9 cellular contexts compared by ENCODE assay signal in genomic region chr4:153759407-153760226, GRCh38. TPM values are rescaled to one million over a fixed set of nuclear protein-coding genes. Genes with fewer than 3 reads are reported as not detected.
DNase-seq lines count a peak whose midpoint lies in the region; ATAC-seq, FAIRE-seq and TF ChIP-seq lines count a peak whose summit lies in the region.
"Had no signal": no experiment of that assay in that cellular context is flagged by ENCODE, and none has a peak within 500 bp of the region (broad histone marks: within the 10 kb centered on the region; RNA-seq: fewer than 3 reads in every experiment).

RNF175 (minus strand) TSS chr4:153760024; CDS start chr4:153759862, 162 bp downstream.

- H3K27me3 ChIP-seq in keratinocyte (ENCODE audit: control insufficient read depth, extremely low read depth, insufficient read depth, low read length): peaks cover 18% of the 10 kb centered on the region

- no peak for FAIRE-seq in keratinocyte (lab: Jason Lieb, UNC)

- H3K9me3 ChIP-seq in keratinocyte (ENCODE audit: control insufficient read depth, low read depth, low read length): no peaks in the 10 kb centered on the region

- peaks cover 22% of the 10 kb centered on the region for H3K36me3 Mint-ChIP-seq in brain
- H3K36me3 Mint-ChIP-seq in stimulated activated memory B cell treated with anti-CD40 and anti-IgM and Interleukin-4, amounts not matched to agents 10 μg/mL and 1 μg/mL and 100 μg/mL, for 72 hours: no peaks in the 10 kb centered on the region

- dilution Hi-C loops in keratinocyte (cut with MboI; ENCODE audit: extremely low pct_ligation_motif_present, low sequenced_read_pairs): no loop called here

- peak within 1 kb of the TSS in 4 of 5 experiments; percentile 2 to 94 (median 38) for H3K27ac Mint-ChIP-seq in brain
- no peak within 1 kb of the TSS for H3K27ac Mint-ChIP-seq in stimulated activated memory B cell treated with anti-CD40 and anti-IgM and Interleukin-4, amounts not matched to agents 10 μg/mL and 1 μg/mL and 100 μg/mL, for 72 hours

- DNase-seq in activated T-cell treated with anti-CD3 and anti-CD28 coated beads, Interleukin-2, amount 50 U/mL, for 1 hour: peak; percentile 37
- DNase-seq in activated T-cell treated with anti-CD3 and anti-CD28 coated beads for 4 hours (no peak), keratinocyte (ENCODE audit: low read depth, low spot score) (no peak), mucosa of gallbladder (ENCODE audit: low spot score) (no peak), MV-4-11 (lab: John Stamatoyannopoulos, UW) (no peak), T-helper 9 cell (no peak)

- no peak for TF ChIP-seq CTCF in brain (conservative IDR thresholded peaks at IDR 0.05)
- no peak for TF ChIP-seq CTCF in keratinocyte (optimal IDR thresholded peaks at IDR 0.05 in 1 of 3, IDR thresholded peaks at IDR 0.05 in 1 of 3, conservative IDR thresholded peaks at IDR 0.05 in 1 of 3; ENCODE audit: extremely low read depth in 1 of 3, insufficient read depth in 2 of 3, low read length in 3 of 3)

- H4K20me1 ChIP-seq in keratinocyte (ENCODE audit: control insufficient read depth, extremely low read depth, insufficient read depth, low read length): no peaks in the 10 kb centered on the region

- H3K4me2 ChIP-seq in keratinocyte (ENCODE audit: control insufficient read depth, extremely low read depth, insufficient read depth, low read depth, low read length): peak within 1 kb of the TSS; percentile 66

- H2AFZ ChIP-seq in keratinocyte (ENCODE audit: control insufficient read depth, low read length): peak within 1 kb of the TSS; percentile 28

- peak within 1 kb of the TSS; percentile 76 to 89 (median 83) for H3K4me3 Mint-ChIP-seq in brain
- peak within 1 kb of the TSS; percentile 51 for H3K4me3 Mint-ChIP-seq in stimulated activated memory B cell treated with anti-CD40 and anti-IgM and Interleukin-4, amounts not matched to agents 10 μg/mL and 1 μg/mL and 100 μg/mL, for 72 hours

- H3K79me2 ChIP-seq in keratinocyte (ENCODE audit: control insufficient read depth, insufficient read depth, low read length): no peaks in the 10 kb centered on the region

- peaks cover 13% of the 10 kb centered on the region for H3K27me3 Mint-ChIP-seq in brain
- peaks cover 57% of the 10 kb centered on the region for H3K27me3 Mint-ChIP-seq in stimulated activated memory B cell treated with anti-CD40 and anti-IgM and Interleukin-4, amounts not matched to agents 10 μg/mL and 1 μg/mL and 100 μg/mL, for 72 hours

- peaks cover 33% of the 10 kb centered on the region for H3K4me1 Mint-ChIP-seq in brain
- no peaks in the 10 kb centered on the region for H3K4me1 Mint-ChIP-seq in stimulated activated memory B cell treated with anti-CD40 and anti-IgM and Interleukin-4, amounts not matched to agents 10 μg/mL and 1 μg/mL and 100 μg/mL, for 72 hours

- H3K9me3 Mint-ChIP-seq in brain: peaks cover 0 to 15% (median 5%) of the 10 kb centered on the region in 5 experiments
- H3K9me3 Mint-ChIP-seq in stimulated activated memory B cell treated with anti-CD40 and anti-IgM and Interleukin-4, amounts not matched to agents 10 μg/mL and 1 μg/mL and 100 μg/mL, for 72 hours: peaks cover 2% of the 10 kb centered on the region

- H3K4me1 ChIP-seq in keratinocyte (ENCODE audit: control insufficient read depth, extremely low read depth, insufficient read depth, low read length): no peaks in the 10 kb centered on the region

- H3K9ac ChIP-seq in keratinocyte (ENCODE audit: control insufficient read depth, extremely low read depth, insufficient read depth, low read length): no peak within 1 kb of the TSS

- H3K27ac ChIP-seq in keratinocyte (ENCODE audit: control insufficient read depth, insufficient read depth, low read length): no peak within 1 kb of the TSS
- H3K27ac ChIP-seq: VCaP had no signal

- no peaks in the 10 kb centered on the region for H3K9me1 ChIP-seq in keratinocyte (ENCODE audit: control insufficient read depth, extremely low read depth, insufficient read depth, low read length)

- H3K36me3 ChIP-seq in keratinocyte (ENCODE audit: control insufficient read depth in 2 of 2, extremely low read depth in 1 of 2, insufficient read depth in 2 of 2, low read length in 2 of 2): no peaks in the 10 kb centered on the region

- peak; percentile 5 for ATAC-seq in stimulated activated memory B cell treated with anti-CD40 and anti-IgM and Interleukin-4, amounts not matched to agents 10 μg/mL and 1 μg/mL and 100 μg/mL, for 72 hours

- H3K4me3 ChIP-seq in keratinocyte (ENCODE audit: control insufficient read depth in 2 of 3, extremely low read depth in 1 of 3, insufficient read depth in 2 of 3, low read depth in 1 of 3, low read length in 3 of 3): peak within 1 kb of the TSS in 2 of 3 experiments; percentile 46 to 47

RNA-seq across cellular contexts. Expression of gene RNF175, which starts in this region (rescaled TPM):
- polyA plus RNA-seq in brain (ENCODE audit: insufficient read depth, low read depth, low replicate concordance) (2.8 TPM), keratinocyte (0.04 to 0.08 TPM in 2 of 3 replicates, not detected in the other)
- not detected for polyA plus RNA-seq in keratinocyte (2011; ENCODE audit: low read depth)
- polyA plus RNA-seq in keratinocyte (2011; cell fraction: cytosol; rRNA removed): 0.04 TPM in 1 of 2 replicates, not detected in the other
- polyA plus RNA-seq in keratinocyte (2011; cell fraction: nucleus; rRNA removed): 0.05 and 0.09 TPM in 2 replicates
- not detected in 2 replicates for polyA plus RNA-seq in keratinocyte (2012; ENCODE audit: low replicate concordance)
- polyA minus RNA-seq in keratinocyte: not detected in 3 replicates
- polyA minus RNA-seq in keratinocyte (2011; cell fraction: cytosol; rRNA and poly(A)+ RNA removed): not detected
- polyA minus RNA-seq in keratinocyte (2011; cell fraction: nucleus; rRNA and poly(A)+ RNA removed): not detected in 2 replicates
- total RNA-seq in mucosa of gallbladder: 0.17 TPM
